Comparison of ENCODE assay signal across 9 cellular contexts in the genomic region with DNA sequence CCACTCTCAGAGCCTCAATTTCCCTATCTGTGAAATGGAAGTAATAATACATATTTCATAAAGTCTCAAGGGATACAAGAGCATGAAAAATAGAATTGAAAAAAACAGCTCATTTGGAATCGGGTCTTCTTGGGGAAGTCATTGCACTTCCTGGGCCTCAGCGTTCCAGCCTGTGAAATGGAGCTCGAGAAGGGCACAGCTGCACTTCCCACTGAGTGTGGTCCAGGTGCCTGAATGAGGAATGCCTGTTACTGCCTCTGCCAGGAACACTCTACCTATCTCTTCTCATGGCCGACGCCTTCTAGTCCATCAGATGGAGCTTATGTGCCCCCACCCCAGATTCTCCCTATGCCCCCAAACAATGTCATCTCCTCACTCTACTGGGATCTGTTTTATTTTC. TPM values are rescaled to one million over a fixed set of nuclear protein-coding genes. Genes with fewer than 3 reads are reported as not detected.
A peak's percentile ranks its signal among the peaks of the same experiment; 100 is the strongest.
DNase-seq lines count a peak whose midpoint lies in the region; ATAC-seq and TF ChIP-seq lines count a peak whose summit lies in the region.
"Had no signal": no experiment of that assay in that cellular context is flagged by ENCODE, and none has a peak within 500 bp of the region (broad histone marks: within the 10 kb centered on the region; RNA-seq: fewer than 3 reads in every experiment).

No MANE protein-coding gene starts in this region.

- H3K36me3 ChIP-seq in PC-3 (ENCODE audit: low read depth, low read length), result no peaks in the 10 kb centered on the region
- H3K36me3 ChIP-seq in gastroesophageal sphincter, result peaks cover 0 to 2% of the 10 kb centered on the region in 2 donors
- H3K36me3 ChIP-seq: thoracic aorta had no signal

- POLR2A ChIA-PET in PC-3 (lab: Charles Lee; ENCODE audit: unreplicated experiment), result no interaction called here

- 78 to 85% methylated on average over 5 of the region's 5 CpGs for WGBS in gastroesophageal sphincter (ENCODE audit: low coverage in 1 of 2), 2 donors

- H3K27ac ChIP-seq in PC-3 (ENCODE audit: low read length), result no peak overlapping the region
- H3K27ac ChIP-seq in gastroesophageal sphincter, result peak overlapping the region in 3 of 4 donors; percentile 89 to 95 (median 94)
- H3K27ac ChIP-seq: thoracic aorta had no signal

- H3F3A ChIP-seq in PC-3 (ENCODE audit: low read length, unreplicated experiment), result no peaks in the 10 kb centered on the region

- H3K9me3 ChIP-seq in PC-3 (ENCODE audit: low read length) (no peaks in the 10 kb centered on the region), gastroesophageal sphincter (no peaks in the 10 kb centered on the region)
- H3K9me3 ChIP-seq: thoracic aorta had no signal

- H3K4me3 Mint-ChIP-seq in T-helper 2 cell treated with Interferon-gamma antibody and Interleukin-4, amounts not matched to agents 5 μg/mL and 100 μg/mL, for 36 hours, result peak overlapping the region; percentile 66
- H3K4me3 Mint-ChIP-seq in stimulated activated naive B cell treated with anti-CD40 and anti-IgM and Interleukin-4, amounts not matched to agents 10 μg/mL and 1 μg/mL and 100 μg/mL, for 72 hours, result peak overlapping the region; percentile 65 to 71

- intact Hi-C loops in PC-3 (cut with micrococcal nuclease), result no loop called here

- H4K20me1 ChIP-seq in PC-3 (ENCODE audit: low read length), result no peaks in the 10 kb centered on the region

- no peaks in the 10 kb centered on the region for H3K9me3 Mint-ChIP-seq in T-helper 2 cell treated with Interferon-gamma antibody and Interleukin-4, amounts not matched to agents 5 μg/mL and 100 μg/mL, for 36 hours
- no peaks in the 10 kb centered on the region for H3K9me3 Mint-ChIP-seq in stimulated activated naive B cell treated with anti-CD40 and anti-IgM and Interleukin-4, amounts not matched to agents 10 μg/mL and 1 μg/mL and 100 μg/mL, for 72 hours

- no peak overlapping the region for H3K27ac Mint-ChIP-seq in T-helper 2 cell treated with Interferon-gamma antibody and Interleukin-4, amounts not matched to agents 5 μg/mL and 100 μg/mL, for 36 hours
- H3K27ac Mint-ChIP-seq in stimulated activated naive B cell treated with anti-CD40 and anti-IgM and Interleukin-4, amounts not matched to agents 10 μg/mL and 1 μg/mL and 100 μg/mL, for 72 hours, result no peak overlapping the region

- TF ChIP-seq EP300 in gastroesophageal sphincter (IDR thresholded peaks at IDR 0.05), result no peak

- peaks cover 9% of the 10 kb centered on the region for H3K4me1 ChIP-seq in PC-3 (ENCODE audit: insufficient read depth, low read length)
- peaks cover 2 to 62% (median 19%) of the 10 kb centered on the region in 3 donors for H3K4me1 ChIP-seq in gastroesophageal sphincter

- peaks cover 55% of the 10 kb centered on the region for H3K27me3 Mint-ChIP-seq in T-helper 2 cell treated with Interferon-gamma antibody and Interleukin-4, amounts not matched to agents 5 μg/mL and 100 μg/mL, for 36 hours (ENCODE audit: low read depth)
- H3K27me3 Mint-ChIP-seq in stimulated activated naive B cell treated with anti-CD40 and anti-IgM and Interleukin-4, amounts not matched to agents 10 μg/mL and 1 μg/mL and 100 μg/mL, for 72 hours, result peaks cover 45 to 50% of the 10 kb centered on the region in 2 donors

- no peaks in the 10 kb centered on the region for H3K79me2 ChIP-seq in PC-3 (ENCODE audit: low read length)

- H3K9ac ChIP-seq in PC-3 (ENCODE audit: low read length), result no peak overlapping the region

- H3K9me2 ChIP-seq in PC-3 (replicated peaks; ENCODE audit: low read length), result no peaks in the 10 kb centered on the region

- TF ChIP-seq CTCF in PC-3 (conservative IDR thresholded peaks at IDR 0.05; ENCODE audit: low read depth, low read length) (no peak), gastroesophageal sphincter (IDR thresholded peaks at IDR 0.05) (no peak)

- DNase-seq in T-helper 2 cell treated with Interferon-gamma antibody and Interleukin-4, amounts not matched to agents 5 μg/mL and 100 μg/mL, for 36 hours (ENCODE audit: low spot score), result no peak
- DNase-seq in T-helper 2 cell, result no peak
- no peak for DNase-seq in PC-3
- DNase-seq in stimulated activated naive B cell treated with anti-CD40 and anti-IgM and Interleukin-4, amounts not matched to agents 10 μg/mL and 1 μg/mL and 100 μg/mL, for 72 hours, result no peak
- no peak for DNase-seq in C1 segment of cervical spinal cord (lab: John Stamatoyannopoulos, UW)
- DNase-seq in DMS79 (lab: John Stamatoyannopoulos, UW), result no peak

- H2AFZ ChIP-seq in PC-3 (ENCODE audit: low read length), result peak overlapping the region; percentile 99; the same call in 1 of the 2 replicates

- H3K4me3 ChIP-seq in PC-3 (ENCODE audit: low read length) (peak overlapping the region; percentile 76; the same call in 1 of the 2 replicates), gastroesophageal sphincter (no peak overlapping the region)

- BruUV-seq in PC-3 (replicated peaks; lab: Mats Ljungman, UMichigan), result no TSS peak

- CTCF ChIA-PET in PC-3 (lab: Charles Lee), result no interaction called here

- peak overlapping the region; percentile 94 for H3K4me2 ChIP-seq in PC-3 (ENCODE audit: low read length)

- no peaks in the 10 kb centered on the region for H3K36me3 Mint-ChIP-seq in T-helper 2 cell treated with Interferon-gamma antibody and Interleukin-4, amounts not matched to agents 5 μg/mL and 100 μg/mL, for 36 hours (ENCODE audit: low read depth)
- H3K36me3 Mint-ChIP-seq in stimulated activated naive B cell treated with anti-CD40 and anti-IgM and Interleukin-4, amounts not matched to agents 10 μg/mL and 1 μg/mL and 100 μg/mL, for 72 hours, result no peaks in the 10 kb centered on the region

- H3K27me3 ChIP-seq in PC-3 (ENCODE audit: low read length) (peaks cover 9% of the 10 kb centered on the region; the same call in 1 of the 2 replicates), gastroesophageal sphincter (no peaks in the 10 kb centered on the region)

- TF ChIP-seq POLR2A in gastroesophageal sphincter (IDR thresholded peaks at IDR 0.05), result no peak

- ATAC-seq in PC-3 (no peak), gastroesophageal sphincter (no peak), HG03571 (IDR thresholded peaks at IDR 0.05; ENCODE audit: unreplicated experiment) (no peak)
- ATAC-seq in stimulated activated naive B cell treated with anti-CD40 and anti-IgM and Interleukin-4, amounts not matched to agents 10 μg/mL and 1 μg/mL and 100 μg/mL, for 72 hours (replicated peaks), result no peak

- H3K4me1 Mint-ChIP-seq in T-helper 2 cell treated with Interferon-gamma antibody and Interleukin-4, amounts not matched to agents 5 μg/mL and 100 μg/mL, for 36 hours (ENCODE audit: low read depth), result peaks cover 10% of the 10 kb centered on the region
- H3K4me1 Mint-ChIP-seq in stimulated activated naive B cell treated with anti-CD40 and anti-IgM and Interleukin-4, amounts not matched to agents 10 μg/mL and 1 μg/mL and 100 μg/mL, for 72 hours, result peaks cover 18 to 32% of the 10 kb centered on the region in 2 donors

RNA-seq across cellular contexts. Expression of a gene that starts 0.9 kb away (rescaled TPM):
- total RNA-seq in PC-3 (2014; rRNA removed) (0.95 and 2.5 TPM in 2 replicates), gastroesophageal sphincter (10 to 100 TPM; 21.7 to 59.9 (median 41.5) TPM)
